26 cellular contexts compared by ENCODE assay signal in the genomic region with DNA sequence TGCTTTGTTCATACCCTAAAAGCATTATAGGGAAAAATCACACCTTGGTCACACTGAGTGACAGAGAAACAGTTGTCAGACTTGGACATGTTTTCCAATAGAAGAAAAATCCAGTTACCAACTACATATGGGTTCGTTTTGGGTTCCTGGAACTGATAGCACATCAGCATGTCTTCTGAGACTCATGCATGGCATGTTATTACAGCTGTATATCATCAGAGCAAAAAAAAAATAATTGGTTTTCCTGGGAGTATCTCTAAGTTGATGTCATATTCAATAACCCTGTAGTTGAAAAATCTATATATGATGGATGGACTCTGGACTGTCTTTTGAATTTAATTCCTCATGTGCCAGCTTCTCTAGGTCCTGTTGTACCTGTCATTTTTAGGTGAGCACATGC.
"Had no signal": no experiment of that assay in that cellular context is flagged by ENCODE, and none has a peak within 500 bp of the region (broad histone marks: within the 10 kb centered on the region; RNA-seq: fewer than 3 reads in every experiment).

No MANE protein-coding gene starts in this region.

- H3K4me1 Mint-ChIP-seq: natural killer cell; neural crest cell; stimulated activated naive CD8-positive, alpha-beta T cell treated with anti-CD3 and anti-CD28 coated beads, Interleukin-15, amount 100 ng/mL, for 72 hours had no signal

- H3K9ac ChIP-seq: parathyroid adenoma had no signal

- H3K36me3 Mint-ChIP-seq: natural killer cell had no signal

- ATAC-seq: gastrocnemius medialis; left ventricle myocardium superior; lower lobe of right lung; natural killer cell; sciatic nerve; stimulated activated naive CD8-positive, alpha-beta T cell treated with anti-CD3 and anti-CD28 coated beads, Interleukin-15, amount 100 ng/mL, for 72 hours; upper lobe of right lung had no signal

- H3K9me3 Mint-ChIP-seq: natural killer cell; neural crest cell; stimulated activated naive CD8-positive, alpha-beta T cell treated with anti-CD3 and anti-CD28 coated beads, Interleukin-15, amount 100 ng/mL, for 72 hours had no signal

- H3K27ac Mint-ChIP-seq: natural killer cell; progenitor cell of endocrine pancreas; stimulated activated naive CD8-positive, alpha-beta T cell treated with anti-CD3 and anti-CD28 coated beads, Interleukin-15, amount 100 ng/mL, for 72 hours had no signal

- H3K27me3 Mint-ChIP-seq: progenitor cell of endocrine pancreas; stimulated activated naive CD8-positive, alpha-beta T cell treated with anti-CD3 and anti-CD28 coated beads, Interleukin-15, amount 100 ng/mL, for 72 hours had no signal

- H3K4me3 ChIP-seq: coronary artery, esophagus squamous epithelium, gastrocnemius medialis, lower lobe of right lung, right atrium auricular region, smooth muscle cell, suprapubic skin, transverse colon, upper lobe of right lung, vagina had no signal

- H3K4me3 Mint-ChIP-seq: natural killer cell; neural crest cell; stimulated activated naive CD8-positive, alpha-beta T cell treated with anti-CD3 and anti-CD28 coated beads, Interleukin-15, amount 100 ng/mL, for 72 hours had no signal

- H3K9me3 ChIP-seq: esophagus squamous epithelium, gastrocnemius medialis, lower lobe of right lung, neutrophil, right atrium auricular region, suprapubic skin, transverse colon, upper lobe of right lung, vagina had no signal

- DNase-seq: dermis blood vessel endothelial cell; effector memory CD4-positive, alpha-beta T cell; esophagus squamous epithelium; gastrocnemius medialis; head of caudate nucleus; left ventricle myocardium superior; lower lobe of right lung; natural killer cell; stimulated activated CD4-positive, alpha-beta T cell treated with anti-CD3 and anti-CD28 coated beads, Interleukin-12 subunit alpha, Interleukin-12 subunit beta, amount 100 ng/mL, for 4 hours; stimulated activated CD4-positive, alpha-beta T cell treated with anti-CD3 and anti-CD28 coated beads, Interleukin-1b, Interleukin-23, amount 100 ng/mL, for 48 hours; stimulated activated CD4-positive, alpha-beta T cell treated with anti-CD3 and anti-CD28 coated beads, Interleukin-4, amount 100 ng/mL, for 1 hour; stimulated activated CD8-positive, alpha-beta memory T cell treated with anti-CD3 and anti-CD28 coated beads, Interleukin-4, amount 100 ng/mL, for 48 hours; stimulated activated naive CD4-positive, alpha-beta T cell; stimulated activated naive CD8-positive, alpha-beta T cell treated with anti-CD3 and anti-CD28 coated beads, Interleukin-15, amount 100 ng/mL, for 72 hours; transverse colon; upper lobe of right lung had no signal

- H3K4me1 ChIP-seq: esophagus squamous epithelium, gastrocnemius medialis, lower lobe of right lung, parathyroid adenoma, right atrium auricular region, suprapubic skin, transverse colon, upper lobe of right lung had no signal

- H3K36me3 ChIP-seq: esophagus squamous epithelium, gastrocnemius medialis, lower lobe of right lung, neutrophil, right atrium auricular region, suprapubic skin, transverse colon, upper lobe of right lung, vagina had no signal

- H3K27me3 ChIP-seq: esophagus squamous epithelium, gastrocnemius medialis, neutrophil, right atrium auricular region, suprapubic skin, transverse colon, upper lobe of right lung, vagina had no signal
